13 cellular contexts compared by ENCODE assay signal in the genomic region with DNA sequence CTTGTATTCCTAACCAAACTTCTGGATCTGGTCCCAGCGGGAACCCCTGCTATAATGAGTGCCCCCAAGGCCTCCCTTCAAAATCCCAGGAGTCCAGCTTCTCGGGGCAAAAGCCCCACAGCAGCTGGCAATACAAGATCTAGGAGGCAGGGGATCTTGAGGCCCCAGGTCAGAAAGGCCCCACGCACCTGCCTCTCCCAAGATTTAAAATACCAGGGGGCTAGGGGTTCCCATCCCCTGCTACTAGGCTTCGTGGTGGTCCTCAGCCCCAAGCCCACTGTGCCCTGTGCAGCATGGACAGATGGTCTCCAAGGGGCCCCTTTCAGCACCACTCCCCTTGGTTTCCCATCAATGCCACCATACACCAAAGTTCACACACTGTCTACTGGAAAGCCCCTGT. TPM values are rescaled to one million over a fixed set of nuclear protein-coding genes. Genes with fewer than 3 reads are reported as not detected.
DNase-seq lines count a peak whose midpoint lies in the region; ATAC-seq and TF ChIP-seq lines count a peak whose summit lies in the region.
"Had no signal": no experiment of that assay in that cellular context is flagged by ENCODE, and none has a peak within 500 bp of the region (broad histone marks: within the 10 kb centered on the region; RNA-seq: fewer than 3 reads in every experiment).

No MANE protein-coding gene starts in this region.

- no peak overlapping the region for H3K56ac ChIP-seq in H9 (ENCODE audit: insufficient read length, low read depth, low read length)

- no peaks in the 10 kb centered on the region for H3K27me3 ChIP-seq in CD4-positive, CD25-positive, alpha-beta regulatory T cell (ENCODE audit: control insufficient read depth, insufficient read depth, low read length)
- H3K27me3 ChIP-seq in KMS-11 (ENCODE audit: insufficient read depth, low read depth) (no peaks in the 10 kb centered on the region), H9 (ENCODE audit: insufficient read depth, low read length) (no peaks in the 10 kb centered on the region)

- peak overlapping the region; percentile 60 for H3K4me2 ChIP-seq in KMS-11
- no peak overlapping the region for H3K4me2 ChIP-seq in H9 (ENCODE audit: insufficient read depth, insufficient read length, low read length)

- no peak overlapping the region for H4K5ac ChIP-seq in H9 (ENCODE audit: insufficient read length, low read depth, low read length)

- no peaks in the 10 kb centered on the region for H3K36me3 ChIP-seq in CD4-positive, CD25-positive, alpha-beta regulatory T cell (ENCODE audit: control insufficient read depth, insufficient read depth, low read length)
- H3K36me3 ChIP-seq in KMS-11 (ENCODE audit: insufficient read depth): no peaks in the 10 kb centered on the region

- intact Hi-C loops in lower leg skin (cut with DNase I; ENCODE audit: low total_unique reads): loop anchor here (10.0 kb wide), 1 partner anchor 52 kb away; a partner anchor contains a TSS

- no peak overlapping the region for H2BK5ac ChIP-seq in H9 (ENCODE audit: insufficient read length, low read length)

- no peaks in the 10 kb centered on the region for H3K9me3 ChIP-seq in CD4-positive, CD25-positive, alpha-beta regulatory T cell (ENCODE audit: control insufficient read depth in 2 of 2, low read length in 2 of 2)
- no peaks in the 10 kb centered on the region for H3K9me3 ChIP-seq in H9 (ENCODE audit: control insufficient read depth, low read depth, low read length)

- no peak overlapping the region for H3K23ac ChIP-seq in H9 (ENCODE audit: insufficient read length, low read depth, low read length)

- no peaks in the 10 kb centered on the region for H3K9me3 Mint-ChIP-seq in CD4-positive, CD25-positive, alpha-beta regulatory T cell
- H3K9me3 Mint-ChIP-seq in central memory CD8-positive, alpha-beta T cell: no peaks in the 10 kb centered on the region
- H3K9me3 Mint-ChIP-seq in H9: no peaks in the 10 kb centered on the region

- no peaks in the 10 kb centered on the region for H3K79me1 ChIP-seq in H9 (ENCODE audit: insufficient read depth, low read depth, low read length, poor library complexity, severe bottlenecking)

- H2AFZ ChIP-seq in KMS-11 (ENCODE audit: low read depth): peak overlapping the region; percentile 54; the same call in 1 of the 2 replicates
- H2AFZ ChIP-seq in H9 (ENCODE audit: low read length): no peak overlapping the region
- H2AFZ ChIP-seq: parathyroid adenoma had no signal

- H3K4me1 Mint-ChIP-seq in CD4-positive, CD25-positive, alpha-beta regulatory T cell: peaks cover 5 to 43% (median 17%) of the 10 kb centered on the region in 4 donors
- H3K4me1 Mint-ChIP-seq in central memory CD8-positive, alpha-beta T cell: peaks cover 43% of the 10 kb centered on the region
- H3K4me1 Mint-ChIP-seq in H9: peaks cover 14 to 36% of the 10 kb centered on the region in 2 experiments

- H3K4me3 Mint-ChIP-seq in CD4-positive, CD25-positive, alpha-beta regulatory T cell: peak overlapping the region in 1 of 4 donors; percentile 4
- H3K4me3 Mint-ChIP-seq in central memory CD8-positive, alpha-beta T cell: no peak overlapping the region
- H3K4me3 Mint-ChIP-seq in H9: no peak overlapping the region

- H4K8ac ChIP-seq in H9 (replicated peaks; ENCODE audit: insufficient read length, low read depth, low read length): no peak overlapping the region

- H3K27ac Mint-ChIP-seq in CD4-positive, CD25-positive, alpha-beta regulatory T cell: peak overlapping the region; percentile 33 to 93 (median 88)
- H3K27ac Mint-ChIP-seq in central memory CD8-positive, alpha-beta T cell (ENCODE audit: low read depth): peak overlapping the region; percentile 30
- no peak overlapping the region for H3K27ac Mint-ChIP-seq in H9

- 93 to 100% methylated on average over 2 to 4 of the region's 4 CpGs for WGBS in lower leg skin, 2 donors
- no CpG with 5 or more reads among the region's 4 CpGs for WGBS in H9 (ENCODE audit: extremely low coverage, insufficient read length, low lambda C conversion rate)

- peak overlapping the region; percentile 68 for H3K27ac ChIP-seq in CD4-positive, CD25-positive, alpha-beta regulatory T cell (ENCODE audit: insufficient read depth, low read length, poor library complexity, severe bottlenecking)
- peak overlapping the region; percentile 48 for H3K27ac ChIP-seq in KMS-11
- H3K27ac ChIP-seq in H9 (ENCODE audit: insufficient read length, low read depth, low read length): no peak overlapping the region
- H3K27ac ChIP-seq: C4-2B, parathyroid adenoma had no signal

- H3K9ac ChIP-seq in KMS-11 (no peak overlapping the region), H9 (ENCODE audit: extremely low read depth, insufficient read length, low read length) (no peak overlapping the region)
- H3K9ac ChIP-seq: parathyroid adenoma had no signal

- no peak overlapping the region for H3K14ac ChIP-seq in H9 (ENCODE audit: insufficient read depth, low read length)

- no peak overlapping the region for H2BK12ac ChIP-seq in H9 (ENCODE audit: insufficient read length, low read depth, low read length)

- no peak overlapping the region for H2BK20ac ChIP-seq in H9 (ENCODE audit: low read depth, low read length, poor library complexity, severe bottlenecking)

- no peak overlapping the region for H2BK15ac ChIP-seq in H9 (ENCODE audit: low read depth, low read length)

- TF ChIP-seq CTCF in KMS-11 (conservative IDR thresholded peaks at IDR 0.05; ENCODE audit: low read depth, low read length): no peak
- no peak for TF ChIP-seq CTCF in lower leg skin (IDR thresholded peaks at IDR 0.05)
- no peak for TF ChIP-seq CTCF in H9 (conservative IDR thresholded peaks at IDR 0.05)

- H3K4me3 ChIP-seq in CD4-positive, CD25-positive, alpha-beta regulatory T cell (ENCODE audit: low read depth, low read length): no peak overlapping the region
- H3K4me3 ChIP-seq in KMS-11 (IDR thresholded peaks at IDR 0.05; ENCODE audit: insufficient read depth, low read depth, low read length) (no peak overlapping the region), lower leg skin (ENCODE audit: low read depth, poor library complexity, severe bottlenecking) (no peak overlapping the region)

- no peak overlapping the region for H3T11ph ChIP-seq in H9 (ENCODE audit: low read length)

- H3K23me2 ChIP-seq in H9 (ENCODE audit: insufficient read length, low read depth, low read length, poor library complexity, severe bottlenecking): no peaks in the 10 kb centered on the region

- peaks cover 43% of the 10 kb centered on the region for H3K4me1 ChIP-seq in CD4-positive, CD25-positive, alpha-beta regulatory T cell (ENCODE audit: control insufficient read depth, insufficient read depth, low read length, poor library complexity, severe bottlenecking)
- H3K4me1 ChIP-seq in KMS-11 (ENCODE audit: low read depth, poor library complexity, severe bottlenecking) (peaks cover 30% of the 10 kb centered on the region), H9 (ENCODE audit: insufficient read depth, low read length) (no peaks in the 10 kb centered on the region)

- H4K91ac ChIP-seq in H9 (ENCODE audit: insufficient read length, low read depth, low read length): no peak overlapping the region

- H3K18ac ChIP-seq in H9 (ENCODE audit: insufficient read length, low read depth, low read length): no peak overlapping the region

- no peaks in the 10 kb centered on the region for H3K36me3 Mint-ChIP-seq in CD4-positive, CD25-positive, alpha-beta regulatory T cell
- H3K36me3 Mint-ChIP-seq in central memory CD8-positive, alpha-beta T cell (ENCODE audit: insufficient read depth): peaks cover 3% of the 10 kb centered on the region
- H3K36me3 Mint-ChIP-seq in H9 (ENCODE audit: insufficient read depth in 1 of 3, low read depth in 3 of 3): no peaks in the 10 kb centered on the region

- no peaks in the 10 kb centered on the region for H3K79me2 ChIP-seq in KMS-11 (ENCODE audit: insufficient read depth, low read depth)
- no peaks in the 10 kb centered on the region for H3K79me2 ChIP-seq in H9 (ENCODE audit: insufficient read depth, low read length)
- H3K79me2 ChIP-seq: parathyroid adenoma had no signal

- no peak for DNase-seq in CD4-positive, CD25-positive, alpha-beta regulatory T cell
- DNase-seq in central memory CD8-positive, alpha-beta T cell (ENCODE audit: low spot score in 2 of 2): no peak
- DNase-seq in lower leg skin (ENCODE audit: low spot score in 2 of 2) (no peak), NCI-H2196 (lab: John Stamatoyannopoulos, UW; ENCODE audit: unreplicated experiment) (no peak), H9 (no peak)
- DNase-seq: SHP77 had no signal

- TF ChIP-seq POLR2A in lower leg skin (IDR thresholded peaks at IDR 0.05): no peak

- H2BK120ac ChIP-seq in H9 (ENCODE audit: low read depth, low read length, poor library complexity, severe bottlenecking): no peak overlapping the region

- no peaks in the 10 kb centered on the region for H3K27me3 Mint-ChIP-seq in CD4-positive, CD25-positive, alpha-beta regulatory T cell
- no peaks in the 10 kb centered on the region for H3K27me3 Mint-ChIP-seq in central memory CD8-positive, alpha-beta T cell
- H3K27me3 Mint-ChIP-seq in H9 (ENCODE audit: low read depth): no peaks in the 10 kb centered on the region

- H4K20me1 ChIP-seq in KMS-11 (ENCODE audit: insufficient read depth) (no peaks in the 10 kb centered on the region), H9 (ENCODE audit: control insufficient read depth, insufficient read depth, insufficient read length) (no peaks in the 10 kb centered on the region)

- H3K4ac ChIP-seq in H9 (ENCODE audit: low read depth, low read length): no peak overlapping the region

- no peak for ATAC-seq in CD4-positive, CD25-positive, alpha-beta regulatory T cell (ENCODE audit: low read depth in 2 of 2)
- ATAC-seq in GM19023 (IDR thresholded peaks at IDR 0.05; ENCODE audit: unreplicated experiment) (peak; percentile 6), GM19328 (IDR thresholded peaks at IDR 0.05; ENCODE audit: unreplicated experiment) (no peak)
- peak; percentile 1 for ATAC-seq in central memory CD8-positive, alpha-beta T cell (replicated peaks; ENCODE audit: extremely low read depth, poor library complexity, severe bottlenecking)

- no peak overlapping the region for H2AK5ac ChIP-seq in H9 (ENCODE audit: insufficient read length, low read length)

RNA-seq across cellular contexts. Expression of a gene that starts 15.8 kb away (rescaled TPM):
- total RNA-seq in CD4-positive, CD25-positive, alpha-beta regulatory T cell: not detected
- polyA plus RNA-seq in CD4-positive, CD25-positive, alpha-beta regulatory T cell: not detected
- under 1 TPM in 3 of 4 donors, not detected in 1; 0.34 to 0.75 (median 0.49) TPM for total RNA-seq in lower leg skin
- 1.7 and 2.3 TPM in 2 replicates for total RNA-seq in H9 (2021)
- total RNA-seq: dermis microvascular lymphatic vessel endothelial cell, glomerular endothelial cell had no signal

RNA-seq across cellular contexts. Expression of a gene that starts 50.5 kb away (rescaled TPM):
- total RNA-seq in CD4-positive, CD25-positive, alpha-beta regulatory T cell: 5.0 TPM
- polyA plus RNA-seq in CD4-positive, CD25-positive, alpha-beta regulatory T cell: under 1 TPM in 3 of 4 donors, not detected in 1; 0.09 to 0.39 (median 0.11) TPM
- 10 to 100 TPM; 16.7 to 30.5 (median 20.5) TPM for total RNA-seq in lower leg skin
- total RNA-seq in H9 (2021): 5.7 and 7.0 TPM in 2 replicates

Comparison
In these comparisons a context has a peak if more than half of its experiments do, and no peak if none do; other contexts are left out.
1. ATAC-seq: peak in GM19023 (single experiment) and central memory CD8-positive, alpha-beta T cell (single experiment); none in CD4-positive, CD25-positive, alpha-beta regulatory T cell (0 of 2) and GM19328 (single experiment).
2. H3K27ac Mint-ChIP-seq: peak in CD4-positive, CD25-positive, alpha-beta regulatory T cell (3 of 3) and central memory CD8-positive, alpha-beta T cell (single experiment); none in H9 (0 of 3).